ENCODE assay signal across 14 cellular contexts in the genomic region with DNA sequence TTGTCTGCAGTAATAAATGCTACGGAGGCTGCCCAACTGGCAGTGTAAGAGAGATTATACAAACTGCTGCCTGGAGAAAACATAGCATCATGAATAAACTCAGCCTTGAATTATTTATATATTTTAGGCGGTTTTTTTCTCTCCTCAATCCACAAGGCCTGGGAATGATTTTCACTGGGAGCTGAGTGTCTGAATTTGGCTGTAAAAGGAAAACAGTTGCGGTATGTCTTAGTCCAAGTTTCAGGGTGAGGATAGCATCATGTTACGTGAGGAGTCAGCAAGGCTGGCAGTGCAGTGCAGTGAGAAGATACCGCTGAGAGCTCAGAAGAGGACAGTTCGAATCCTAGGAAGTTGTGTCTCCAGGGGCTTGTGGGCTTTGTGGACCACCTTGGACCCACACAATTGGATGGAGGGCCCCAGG.
DNase-seq lines count a peak whose midpoint lies in the region; ATAC-seq, FAIRE-seq and TF ChIP-seq lines count a peak whose summit lies in the region.
"Had no signal": no experiment of that assay in that cellular context is flagged by ENCODE, and none has a peak within 500 bp of the region (broad histone marks: within the 10 kb centered on the region; RNA-seq: fewer than 3 reads in every experiment).

No MANE protein-coding gene starts in this region.

- H3K9ac ChIP-seq in astrocyte (ENCODE audit: low read length) (peak overlapping the region; percentile 46), skeletal muscle tissue (ENCODE audit: low read depth in 1 of 3, low read length in 3 of 3) (no peak overlapping the region)

- no peak overlapping the region for H3K4me3 Mint-ChIP-seq in astrocyte (ENCODE audit: unreplicated experiment)
- H3K4me3 Mint-ChIP-seq: natural killer cell treated with Interleukin-12 subunit alpha and Interleukin-12 subunit beta and Interleukin-15 and Interleukin-18, amount 100 ng/mL, for 72 hours had no signal

- no peaks in the 10 kb centered on the region for H3K9me3 Mint-ChIP-seq in astrocyte (ENCODE audit: unreplicated experiment)

- peak overlapping the region; percentile 8 for H2AFZ ChIP-seq in astrocyte (ENCODE audit: low read depth, low read length)

- no peak overlapping the region for H3K4me3 ChIP-seq in astrocyte (ENCODE audit: insufficient read depth, low read depth, low read length)
- H3K4me3 ChIP-seq in left ventricle myocardium inferior: no peak overlapping the region
- no peak overlapping the region for H3K4me3 ChIP-seq in skeletal muscle tissue (ENCODE audit: low read length in 3 of 3)
- H3K4me3 ChIP-seq: GM12878, Peyer's patch had no signal

- DNase-seq in GM04504 (ENCODE audit: low read depth) (peak; percentile 97), astrocyte (ENCODE audit: low read depth) (peak; percentile 74), left ventricle myocardium inferior (no peak), ACHN (no peak), NCI-H2107 (lab: John Stamatoyannopoulos, UW) (no peak), germinal center (ENCODE audit: low spot score) (no peak)
- DNase-seq: activated naive CD4-positive, alpha-beta T cell treated with anti-CD3 and anti-CD28 coated beads, Interleukin-2, amount 50 U/mL, for 16 hours; NCI-H2171 treated with DMSO at 0.1 percent for 48 hours; Peyer's patch had no signal

- peaks cover 49% of the 10 kb centered on the region for H3K4me1 Mint-ChIP-seq in astrocyte (ENCODE audit: low read depth, unreplicated experiment)

- in situ Hi-C loops in ACHN (cut with HindIII; ENCODE audit: low pct_ligation_motif_present, low pct_unique_long_range_greater_than_20kb, low sequenced_read_pairs): no loop called here

- peak; percentile 78 for FAIRE-seq in astrocyte (lab: Jason Lieb, UNC)
- FAIRE-seq: GM12878, TTC549 had no signal

- H4K20me1 ChIP-seq in astrocyte (ENCODE audit: insufficient read depth, low read length): no peaks in the 10 kb centered on the region

- peak overlapping the region; percentile 99 for H3K27ac Mint-ChIP-seq in astrocyte (ENCODE audit: unreplicated experiment)
- H3K27ac Mint-ChIP-seq: natural killer cell treated with Interleukin-12 subunit alpha and Interleukin-12 subunit beta and Interleukin-15 and Interleukin-18, amount 100 ng/mL, for 72 hours had no signal

- H3K4me1 ChIP-seq in astrocyte (ENCODE audit: insufficient read depth, low read length) (peaks cover 45% of the 10 kb centered on the region), left ventricle myocardium inferior (no peaks in the 10 kb centered on the region), skeletal muscle tissue (ENCODE audit: control insufficient read depth in 3 of 3, insufficient read depth in 3 of 3, low read length in 3 of 3) (peaks cover 0 to 4% (median 0%) of the 10 kb centered on the region in 3 donors)
- H3K4me1 ChIP-seq: Peyer's patch had no signal

- H3K27ac ChIP-seq in astrocyte (ENCODE audit: low read depth, low read length): peak overlapping the region; percentile 97
- peak overlapping the region; percentile 25 for H3K27ac ChIP-seq in left ventricle myocardium inferior (replicated peaks)
- H3K27ac ChIP-seq in skeletal muscle tissue (ENCODE audit: low read depth, low read length): peak overlapping the region; percentile 53

- H3K79me2 ChIP-seq in astrocyte (ENCODE audit: insufficient read depth, low read length): no peaks in the 10 kb centered on the region

- H3K4me2 ChIP-seq in astrocyte (ENCODE audit: low read length): no peak overlapping the region

- H3K36me3 ChIP-seq in astrocyte (ENCODE audit: insufficient read depth, low read length): no peaks in the 10 kb centered on the region
- no peaks in the 10 kb centered on the region for H3K36me3 ChIP-seq in left ventricle myocardium inferior
- no peaks in the 10 kb centered on the region for H3K36me3 ChIP-seq in skeletal muscle tissue (ENCODE audit: control insufficient read depth in 3 of 3, insufficient read depth in 3 of 3, low read length in 3 of 3)
- H3K36me3 ChIP-seq: Peyer's patch had no signal

- intact Hi-C loops in left ventricle myocardium inferior (cut with micrococcal nuclease): no loop called here

- H3K36me3 Mint-ChIP-seq in astrocyte (ENCODE audit: low read depth, unreplicated experiment): no peaks in the 10 kb centered on the region
- H3K36me3 Mint-ChIP-seq: natural killer cell treated with Interleukin-12 subunit alpha and Interleukin-12 subunit beta and Interleukin-15 and Interleukin-18, amount 100 ng/mL, for 72 hours had no signal

- ATAC-seq in HG03354 (IDR thresholded peaks at IDR 0.05; ENCODE audit: poor library complexity, severe bottlenecking, unreplicated experiment): no peak
- ATAC-seq: GM12878; natural killer cell treated with Interleukin-12 subunit alpha and Interleukin-12 subunit beta and Interleukin-15 and Interleukin-18, amount 100 ng/mL, for 72 hours had no signal

- H3K9me3 ChIP-seq in astrocyte (ENCODE audit: insufficient read depth, low read depth, low read length) (no peaks in the 10 kb centered on the region), left ventricle myocardium inferior (replicated peaks) (no peaks in the 10 kb centered on the region), skeletal muscle tissue (ENCODE audit: control insufficient read depth in 3 of 3, low read length in 3 of 3) (no peaks in the 10 kb centered on the region)
- H3K9me3 ChIP-seq: Peyer's patch had no signal

- no peaks in the 10 kb centered on the region for H3K27me3 Mint-ChIP-seq in astrocyte (ENCODE audit: low read depth, unreplicated experiment)

- TF ChIP-seq CTCF in astrocyte (IDR thresholded peaks at IDR 0.05; ENCODE audit: insufficient read depth, low read depth, low read length) (no peak), left ventricle myocardium inferior (IDR thresholded peaks at IDR 0.05; ENCODE audit: borderline replicate concordance) (no peak)

- no peaks in the 10 kb centered on the region for H3K27me3 ChIP-seq in astrocyte (ENCODE audit: insufficient read depth, low read length)
- no peaks in the 10 kb centered on the region for H3K27me3 ChIP-seq in left ventricle myocardium inferior (ENCODE audit: low read depth)
- H3K27me3 ChIP-seq in skeletal muscle tissue (ENCODE audit: control insufficient read depth in 3 of 3, insufficient read depth in 3 of 3, low read length in 3 of 3): peaks cover 0 to 3% (median 0%) of the 10 kb centered on the region in 3 donors
- H3K27me3 ChIP-seq: Peyer's patch had no signal

Comparison
In these comparisons a context has a peak if more than half of its experiments do, and no peak if none do; other contexts are left out.
1. DNase-seq: peak in GM04504 (single experiment) and astrocyte (single experiment); none in left ventricle myocardium inferior (single experiment), ACHN (single experiment), NCI-H2107 (single experiment) and germinal center (single experiment).
2. H3K27ac ChIP-seq: peak in every context shown above with its lines; median percentile 97 in astrocyte; 53 in skeletal muscle tissue; 25 in left ventricle myocardium inferior.